ENCODE assay signal across 8 cellular contexts in genomic region chr2:172085460-172086159, GRCh38. TPM values are rescaled to one million over a fixed set of nuclear protein-coding genes. Genes with fewer than 3 reads are reported as not detected.
A peak's percentile ranks its signal among the peaks of the same experiment; 100 is the strongest.
DNase-seq lines count a peak whose midpoint lies in the region; ATAC-seq, FAIRE-seq and TF ChIP-seq lines count a peak whose summit lies in the region.

DLX1 (plus strand) TSS chr2:172085507; CDS start chr2:172085678, 171 bp downstream.

- no peaks in the 10 kb centered on the region for H4K20me1 ChIP-seq in SU-DHL-6 (ENCODE audit: low read depth, low read length)

- H3K79me2 ChIP-seq in SU-DHL-6 (ENCODE audit: insufficient read depth, low read length): no peaks in the 10 kb centered on the region

- H3K36me3 ChIP-seq in SU-DHL-6 (ENCODE audit: low read length) (no peaks in the 10 kb centered on the region), skeletal muscle tissue (ENCODE audit: control insufficient read depth in 3 of 3, insufficient read depth in 3 of 3, low read length in 3 of 3) (no peaks in the 10 kb centered on the region)

- no peak for TF ChIP-seq CTCF in SU-DHL-6 (IDR thresholded peaks at IDR 0.05; ENCODE audit: insufficient read depth, low read length, poor library complexity, severe bottlenecking)

- H3K9me3 Mint-ChIP-seq in T-helper 1 cell treated with Interleukin-12 subunit alpha and Interleukin-12 subunit beta and Interleukin-4 antibody, amounts not matched to agents 30 μg/mL and 1 μg/mL, for 36 hours: no peaks in the 10 kb centered on the region

- H3K4me3 ChIP-seq in SU-DHL-6 (ENCODE audit: insufficient read depth, low read length, poor library complexity, severe bottlenecking) (peak within 1 kb of the TSS; percentile 47), skeletal muscle tissue (ENCODE audit: low read length in 3 of 3) (peak within 1 kb of the TSS; percentile 59 to 68 (median 63))

- H3K27me3 ChIP-seq in SU-DHL-6 (ENCODE audit: low read length) (no peaks in the 10 kb centered on the region), skeletal muscle tissue (ENCODE audit: control insufficient read depth in 3 of 3, insufficient read depth in 3 of 3, low read length in 3 of 3) (peaks cover 98 to 100% (median 100%) of the 10 kb centered on the region in 3 donors)

- peak within 1 kb of the TSS; percentile 73 for H3K4me3 Mint-ChIP-seq in T-helper 1 cell treated with Interleukin-12 subunit alpha and Interleukin-12 subunit beta and Interleukin-4 antibody, amounts not matched to agents 30 μg/mL and 1 μg/mL, for 36 hours

- no peak within 1 kb of the TSS for H3K27ac ChIP-seq in SU-DHL-6 (ENCODE audit: low read depth, low read length)
- H3K27ac ChIP-seq in skeletal muscle tissue (ENCODE audit: low read depth, low read length): no peak within 1 kb of the TSS

- ATAC-seq in HG03025 (IDR thresholded peaks at IDR 0.05; ENCODE audit: low FRiP score, unreplicated experiment) (peak; percentile 4), HG02938 (IDR thresholded peaks at IDR 0.05; ENCODE audit: unreplicated experiment) (no peak)

- H3K9ac ChIP-seq in SU-DHL-6 (ENCODE audit: low read length): peak within 1 kb of the TSS; percentile 50
- H3K9ac ChIP-seq in skeletal muscle tissue (ENCODE audit: low read depth in 1 of 3, low read length in 3 of 3): peak within 1 kb of the TSS in 2 of 3 donors; percentile 36 to 62

- peak within 1 kb of the TSS; percentile 53 for H3K4me2 ChIP-seq in SU-DHL-6 (ENCODE audit: low read depth, low read length, poor library complexity, severe bottlenecking)

- FAIRE-seq in frontal cortex (lab: Jason Lieb, UNC): no peak

- peaks cover 100% of the 10 kb centered on the region for H3K27me3 Mint-ChIP-seq in T-helper 1 cell treated with Interleukin-12 subunit alpha and Interleukin-12 subunit beta and Interleukin-4 antibody, amounts not matched to agents 30 μg/mL and 1 μg/mL, for 36 hours (ENCODE audit: low read depth)

- H3K4me1 ChIP-seq in skeletal muscle tissue (ENCODE audit: control insufficient read depth in 3 of 3, insufficient read depth in 3 of 3, low read length in 3 of 3): peaks cover 33 to 43% (median 41%) of the 10 kb centered on the region in 3 donors

- H3K9me3 ChIP-seq in SU-DHL-6 (ENCODE audit: insufficient read depth, low read length) (no peaks in the 10 kb centered on the region), skeletal muscle tissue (ENCODE audit: control insufficient read depth in 3 of 3, low read length in 3 of 3) (peaks cover 0 to 4% (median 0%) of the 10 kb centered on the region in 3 donors)

- peaks cover 9% of the 10 kb centered on the region for H3K36me3 Mint-ChIP-seq in T-helper 1 cell treated with Interleukin-12 subunit alpha and Interleukin-12 subunit beta and Interleukin-4 antibody, amounts not matched to agents 30 μg/mL and 1 μg/mL, for 36 hours (ENCODE audit: low read depth)

- H3K4me1 Mint-ChIP-seq in T-helper 1 cell treated with Interleukin-12 subunit alpha and Interleukin-12 subunit beta and Interleukin-4 antibody, amounts not matched to agents 30 μg/mL and 1 μg/mL, for 36 hours (ENCODE audit: low read depth): peaks cover 37% of the 10 kb centered on the region

- H3K27ac Mint-ChIP-seq in T-helper 1 cell treated with Interleukin-12 subunit alpha and Interleukin-12 subunit beta and Interleukin-4 antibody, amounts not matched to agents 30 μg/mL and 1 μg/mL, for 36 hours: peak within 1 kb of the TSS; percentile 81

- peak within 1 kb of the TSS; percentile 81 for H2AFZ ChIP-seq in SU-DHL-6 (ENCODE audit: low read depth, low read length, severe bottlenecking)

- H3F3A ChIP-seq in SU-DHL-6 (ENCODE audit: insufficient read depth): no peaks in the 10 kb centered on the region

- DNase-seq in T-helper 1 cell (no peak), frontal cortex (ENCODE audit: low spot score in 2 of 2) (peak in 1 of 2 donors; percentile 12), nucleus accumbens (lab: John Stamatoyannopoulos, UW) (no peak)

- H3K9me2 ChIP-seq in SU-DHL-6 (replicated peaks; ENCODE audit: insufficient read depth, low read length): no peaks in the 10 kb centered on the region

RNA-seq across cellular contexts. Expression of gene DLX1, which starts in this region (rescaled TPM):
- 21.6 TPM for total RNA-seq in frontal cortex
- not detected for total RNA-seq in skeletal muscle tissue

Comparison
In these comparisons a context has a peak if more than half of its experiments do, and no peak if none do; other contexts are left out.
1. RNA of gene DLX1 (total RNA-seq): 21.6 TPM in frontal cortex (single experiment); not detected in skeletal muscle tissue (single experiment); every median in the first group is over 10 times any median in the second.